Comparison of ENCODE assay signal across 1 cellular context in genomic region chr17:3929181-3929580, GRCh38.
TF ChIP-seq lines count a peak whose summit lies in the region.

No MANE protein-coding gene starts in this region.

TF ChIP-seq in H1, 55 proteins besides CTCF, POLR2A, EP300 and RAD21:
- no peak for TF ChIP-seq RXRA (IDR thresholded peaks at IDR 0.05; ENCODE audit: insufficient read depth, low read depth, low read length)
- no peak for TF ChIP-seq YY1 (IDR thresholded peaks at IDR 0.05; ENCODE audit: low read depth, low read length)
- TF ChIP-seq CEBPB (IDR thresholded peaks at IDR 0.05; ENCODE audit: low read depth, low read length), result no peak
- TF ChIP-seq JUND (IDR thresholded peaks at IDR 0.05; ENCODE audit: low read length), result no peak
- no peak for TF ChIP-seq CBX5 (IDR thresholded peaks at IDR 0.05; ENCODE audit: low read depth, low read length)
- no peak for TF ChIP-seq ZNF274 (IDR thresholded peaks at IDR 0.05; ENCODE audit: borderline replicate concordance, extremely low read depth, low read length)
- TF ChIP-seq SUZ12 (IDR thresholded peaks at IDR 0.05; ENCODE audit: low read length), result no peak
- TF ChIP-seq BACH1 (IDR thresholded peaks at IDR 0.05; ENCODE audit: low read length), result no peak
- TF ChIP-seq BRCA1 (IDR thresholded peaks at IDR 0.05; ENCODE audit: low read depth, low read length), result no peak
- TF ChIP-seq MAFK (IDR thresholded peaks at IDR 0.05; ENCODE audit: low read depth, low read length), result no peak
- no peak for TF ChIP-seq KDM5A (IDR thresholded peaks at IDR 0.05; ENCODE audit: low read length)
- TF ChIP-seq GABPA (IDR thresholded peaks at IDR 0.05; ENCODE audit: borderline replicate concordance, insufficient read depth, low read length), result no peak
